Comparison of ENCODE assay signal across 37 cellular contexts in the genomic region with DNA sequence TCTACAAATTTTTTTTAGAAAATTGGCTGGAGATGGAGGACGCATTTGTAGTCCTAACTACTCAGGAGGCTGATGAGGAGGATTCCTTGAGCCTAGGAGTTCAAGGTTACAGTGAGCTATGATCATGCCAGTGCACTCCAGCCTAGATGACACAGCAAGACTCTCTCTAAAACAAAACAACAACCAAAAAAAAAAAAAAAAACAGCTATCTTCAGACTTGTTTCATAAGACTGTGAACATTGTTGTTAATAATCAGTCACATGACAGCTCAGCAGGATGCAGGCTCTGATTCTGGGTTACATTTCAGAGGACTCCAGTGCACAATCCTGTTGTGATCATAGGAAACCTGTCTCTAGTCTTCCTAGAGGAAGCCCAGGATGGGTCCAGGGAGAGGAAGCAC. TPM values are rescaled to one million over a fixed set of nuclear protein-coding genes. Genes with fewer than 3 reads are reported as not detected.
"Had no signal": no experiment of that assay in that cellular context is flagged by ENCODE, and none has a peak within 500 bp of the region (broad histone marks: within the 10 kb centered on the region; RNA-seq: fewer than 3 reads in every experiment).

No MANE protein-coding gene starts in this region.

- H3K27ac ChIP-seq: brain microvascular endothelial cell, heart right ventricle, left ventricle myocardium inferior, thyroid gland, upper lobe of left lung, vagina had no signal

- FAIRE-seq: astrocyte had no signal

- H3K27me3 ChIP-seq: brain microvascular endothelial cell, thyroid gland, upper lobe of left lung, vagina had no signal

- ATAC-seq: effector memory CD8-positive, alpha-beta T cell; heart right ventricle; right cardiac atrium; stimulated activated effector memory CD8-positive, alpha-beta T cell treated with anti-CD3 and anti-CD28 coated beads, Interleukin-12 subunit alpha, Interleukin-12 subunit beta, amount 100 ng/mL, for 72 hours had no signal

- H3K9me3 ChIP-seq: heart right ventricle, left ventricle myocardium inferior, thyroid gland, upper lobe of left lung, vagina had no signal

- H3K9me3 Mint-ChIP-seq: activated B cell treated with CpG ODN at 0.5 μM for 24 hours; activated naive CD4-positive, alpha-beta T cell treated with anti-CD3 and anti-CD28 coated beads, Interleukin-2, amount 10 ng/mL, durations not matched to agents 7 days and 5 days; activated naive CD8-positive, alpha-beta T cell treated with anti-CD3 and anti-CD28 coated beads, Interleukin-2, amount 10 ng/mL, durations not matched to agents 7 days and 5 days; activated T-helper 1 cell treated with anti-CD3 and anti-CD28 coated beads, Interleukin-12 subunit alpha, Interleukin-12 subunit beta, Interleukin-2, Interleukin-4 antibody, amounts not matched to agents 30 ng/mL and 10 ng/mL and 1 ng/mL, durations not matched to agents 14 hours and 24 hours and 36 hours; effector memory CD8-positive, alpha-beta T cell; stimulated activated effector memory CD8-positive, alpha-beta T cell treated with anti-CD3 and anti-CD28 coated beads, Interleukin-12 subunit alpha, Interleukin-12 subunit beta, amount 100 ng/mL, for 72 hours; stimulated activated naive CD8-positive, alpha-beta T cell treated with anti-CD3 and anti-CD28 coated beads, Interleukin-15, Interleukin-2, amounts not matched to agents 100 ng/mL and 50 ng/mL, for 24 hours had no signal

- H3K4me1 Mint-ChIP-seq: activated B cell treated with CpG ODN at 0.5 μM for 24 hours, neural crest cell had no signal

- DNase-seq: activated B cell treated with CpG ODN at 0.5 μM for 24 hours; activated CD4-positive, alpha-beta T cell treated with anti-CD3 and anti-CD28 coated beads, Interleukin-2, amount 50 U/mL, for 48 hours; activated CD8-positive, alpha-beta memory T cell treated with anti-CD3 and anti-CD28 coated beads, Interleukin-2, amount 50 U/mL, for 4 hours; activated effector memory CD4-positive, alpha-beta T cell treated with anti-CD3 and anti-CD28 coated beads, Interleukin-2, amount 50 U/mL, for 16 hours; activated naive CD4-positive, alpha-beta T cell treated with anti-CD3 and anti-CD28 coated beads, Interleukin-2, amount 10 ng/mL, durations not matched to agents 7 days and 5 days; activated naive CD8-positive, alpha-beta T cell treated with anti-CD3 and anti-CD28 coated beads, Interleukin-2, amount 10 ng/mL, durations not matched to agents 7 days and 5 days; activated T-cell treated with anti-CD3 and anti-CD28 coated beads, Interleukin-2, amount 50 U/mL, for 1 hour; amniotic stem cell; brain microvascular endothelial cell; cortex of kidney; effector memory CD8-positive, alpha-beta T cell; foreskin fibroblast; heart right ventricle; kidney glomerular epithelial cell; left ventricle myocardium inferior; right cardiac atrium; stimulated activated CD4-positive, alpha-beta T cell treated with anti-CD3 and anti-CD28 coated beads, Interleukin-4, amount 100 ng/mL, for 24 hours; substantia nigra; thyroid gland; upper lobe of left lung had no signal

- H3K27me3 Mint-ChIP-seq: stimulated activated naive CD8-positive, alpha-beta T cell treated with anti-CD3 and anti-CD28 coated beads, Interleukin-15, Interleukin-2, amounts not matched to agents 100 ng/mL and 50 ng/mL, for 24 hours had no signal

- H3K36me3 ChIP-seq: brain microvascular endothelial cell, heart right ventricle, left ventricle myocardium inferior, thyroid gland, upper lobe of left lung, vagina had no signal

- H3K4me3 ChIP-seq: heart right ventricle, left ventricle myocardium inferior, thyroid gland, upper lobe of left lung, vagina had no signal

- H3K4me3 Mint-ChIP-seq: activated B cell treated with CpG ODN at 0.5 μM for 24 hours; activated naive CD4-positive, alpha-beta T cell treated with anti-CD3 and anti-CD28 coated beads, Interleukin-2, amount 10 ng/mL, durations not matched to agents 7 days and 5 days; activated naive CD8-positive, alpha-beta T cell treated with anti-CD3 and anti-CD28 coated beads, Interleukin-2, amount 10 ng/mL, durations not matched to agents 7 days and 5 days; activated T-helper 1 cell treated with anti-CD3 and anti-CD28 coated beads, Interleukin-12 subunit alpha, Interleukin-12 subunit beta, Interleukin-2, Interleukin-4 antibody, amounts not matched to agents 30 ng/mL and 10 ng/mL and 1 ng/mL, durations not matched to agents 14 hours and 24 hours and 36 hours; effector memory CD8-positive, alpha-beta T cell; neural crest cell; stimulated activated effector memory CD8-positive, alpha-beta T cell treated with anti-CD3 and anti-CD28 coated beads, Interleukin-12 subunit alpha, Interleukin-12 subunit beta, amount 100 ng/mL, for 72 hours; stimulated activated naive CD8-positive, alpha-beta T cell treated with anti-CD3 and anti-CD28 coated beads, Interleukin-15, Interleukin-2, amounts not matched to agents 100 ng/mL and 50 ng/mL, for 24 hours had no signal

- H3K27ac Mint-ChIP-seq: activated B cell treated with CpG ODN at 0.5 μM for 24 hours; activated naive CD8-positive, alpha-beta T cell treated with anti-CD3 and anti-CD28 coated beads, Interleukin-2, amount 10 ng/mL, durations not matched to agents 7 days and 5 days; activated T-helper 1 cell treated with anti-CD3 and anti-CD28 coated beads, Interleukin-12 subunit alpha, Interleukin-12 subunit beta, Interleukin-2, Interleukin-4 antibody, amounts not matched to agents 30 ng/mL and 10 ng/mL and 1 ng/mL, durations not matched to agents 14 hours and 24 hours and 36 hours; effector memory CD8-positive, alpha-beta T cell; stimulated activated effector memory CD8-positive, alpha-beta T cell treated with anti-CD3 and anti-CD28 coated beads, Interleukin-12 subunit alpha, Interleukin-12 subunit beta, amount 100 ng/mL, for 72 hours; stimulated activated naive CD8-positive, alpha-beta T cell treated with anti-CD3 and anti-CD28 coated beads, Interleukin-15, Interleukin-2, amounts not matched to agents 100 ng/mL and 50 ng/mL, for 24 hours had no signal

- H3K4me1 ChIP-seq: heart right ventricle, left ventricle myocardium inferior, thyroid gland, upper lobe of left lung, vagina had no signal

- H3K36me3 Mint-ChIP-seq: stimulated activated effector memory CD8-positive, alpha-beta T cell treated with anti-CD3 and anti-CD28 coated beads, Interleukin-12 subunit alpha, Interleukin-12 subunit beta, amount 100 ng/mL, for 72 hours had no signal

RNA-seq across cellular contexts. Expression of a gene that starts 2.2 kb away (rescaled TPM):
- total RNA-seq: activated B cell treated with CpG ODN at 0.5 μM for 24 hours; activated CD8-positive, alpha-beta memory T cell treated with anti-CD3 and anti-CD28 coated beads for 36 hours; astrocyte; cardiac septum; cerebellum; fibroblast of lung; heart right ventricle; left ventricle myocardium inferior; lung microvascular endothelial cell; neural crest cell; omental fat pad; pulmonary artery endothelial cell; skeletal muscle tissue; thyroid gland; vagina had no signal
- polyA plus RNA-seq: esophagus, heart right ventricle, right cardiac atrium had no signal

RNA-seq across cellular contexts. Expression of a gene that starts 44.4 kb away (rescaled TPM):
- total RNA-seq: activated B cell treated with CpG ODN at 0.5 μM for 24 hours; activated CD8-positive, alpha-beta memory T cell treated with anti-CD3 and anti-CD28 coated beads for 36 hours; activated naive CD8-positive, alpha-beta T cell treated with anti-CD3 and anti-CD28 coated beads, Interleukin-2, amount 10 ng/mL, durations not matched to agents 7 days and 5 days; activated T-helper 1 cell treated with anti-CD3 and anti-CD28 coated beads, Interleukin-12 subunit alpha, Interleukin-12 subunit beta, Interleukin-2, Interleukin-4 antibody, amounts not matched to agents 30 ng/mL and 10 ng/mL and 1 ng/mL, durations not matched to agents 14 hours and 24 hours and 36 hours; astrocyte; cardiac septum; cerebellum; fibroblast of lung; heart right ventricle; left ventricle myocardium inferior; lung microvascular endothelial cell; neural crest cell; omental fat pad; pulmonary artery endothelial cell; right cardiac atrium; skeletal muscle tissue; T-helper 2 cell treated with Interferon-gamma antibody and Interleukin-4, amounts not matched to agents 100 ng/mL and 5 ng/mL, for 36 hours; thyroid gland; upper lobe of left lung; vagina had no signal
- polyA plus RNA-seq: esophagus, fibroblast of lung, heart right ventricle, right cardiac atrium had no signal

RNA-seq across cellular contexts. Expression of a gene that starts 54.3 kb away (rescaled TPM):
- total RNA-seq: activated B cell treated with CpG ODN at 0.5 μM for 24 hours; activated CD8-positive, alpha-beta memory T cell treated with anti-CD3 and anti-CD28 coated beads for 36 hours; activated naive CD8-positive, alpha-beta T cell treated with anti-CD3 and anti-CD28 coated beads, Interleukin-2, amount 10 ng/mL, durations not matched to agents 7 days and 5 days; astrocyte; cardiac septum; cerebellum; fibroblast of lung; heart right ventricle; left ventricle myocardium inferior; lung microvascular endothelial cell; mucosa of gallbladder; neural crest cell; omental fat pad; pulmonary artery endothelial cell; right cardiac atrium; skeletal muscle tissue; T-helper 2 cell treated with Interferon-gamma antibody and Interleukin-4, amounts not matched to agents 100 ng/mL and 5 ng/mL, for 36 hours; thyroid gland; upper lobe of left lung; vagina had no signal
- polyA plus RNA-seq: esophagus, fibroblast of lung, heart right ventricle, right cardiac atrium had no signal
